In the genomic region with DNA sequence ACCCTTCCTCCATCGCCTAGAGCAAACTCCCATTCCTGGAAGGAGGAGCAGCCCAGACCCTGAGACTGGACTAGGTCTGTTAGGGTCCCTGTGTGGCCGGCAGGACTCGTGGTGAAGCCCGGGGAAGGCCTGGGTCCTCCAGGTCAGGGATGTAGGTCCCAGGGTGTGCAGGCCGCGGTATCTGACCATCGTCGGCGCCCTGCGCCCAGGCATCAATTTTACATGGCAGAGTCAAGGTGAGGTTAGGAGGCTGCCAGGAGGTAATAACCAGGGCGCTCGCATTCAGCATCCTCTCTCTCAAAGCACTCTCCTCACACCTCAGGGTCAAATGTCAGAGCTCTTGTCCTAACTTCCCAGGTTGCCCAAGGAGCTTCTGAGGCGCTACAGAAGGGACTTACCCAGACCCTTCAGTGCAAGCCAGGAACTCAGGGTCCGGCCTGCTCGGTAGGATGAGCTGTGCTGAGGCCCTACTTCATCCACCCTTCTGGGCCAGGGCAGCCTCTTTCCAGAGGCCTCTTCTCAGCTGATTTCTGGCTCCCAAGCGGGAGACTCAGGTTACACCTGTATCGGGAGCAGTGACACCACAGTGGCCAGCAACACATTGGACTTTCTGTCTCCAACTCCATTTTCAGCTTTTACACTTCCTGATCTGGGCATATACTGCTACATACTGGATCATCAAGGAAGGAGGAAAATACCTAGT, we compare ENCODE assay signal across 8 cellular contexts. TPM values are rescaled to one million over a fixed set of nuclear protein-coding genes. Genes with fewer than 3 reads are reported as not detected.
DNase-seq lines count a peak whose midpoint lies in the region; ATAC-seq and TF ChIP-seq lines count a peak whose summit lies in the region.

No MANE protein-coding gene starts in this region.

- H3K27me3 ChIP-seq in suprapubic skin = no peaks in the 10 kb centered on the region

- H3K4me1 ChIP-seq in suprapubic skin = peaks cover 50% of the 10 kb centered on the region

- TF ChIP-seq POLR2A in suprapubic skin (IDR thresholded peaks at IDR 0.05) = no peak

- no peak for TF ChIP-seq CTCF in suprapubic skin (IDR thresholded peaks at IDR 0.05)

- no peaks in the 10 kb centered on the region for H3K36me3 ChIP-seq in suprapubic skin

- intact Hi-C loops in activated CD4-positive, alpha-beta T cell treated with anti-CD3 and anti-CD28 coated beads, Interleukin-2, amount 10 ng/mL, durations not matched to agents 24 days and 14 days (cut with micrococcal nuclease) = loop anchor here (2.0 kb wide), 1 partner anchor 28 kb away; no protein-coding TSS in a partner anchor

- peak overlapping the region; percentile 99 for H3K4me3 Mint-ChIP-seq in activated CD4-positive, alpha-beta T cell treated with anti-CD3 and anti-CD28 coated beads, Interleukin-2, amount 10 ng/mL, durations not matched to agents 24 days and 14 days
- H3K4me3 Mint-ChIP-seq in activated T-helper 17 cell treated with anti-CD3 and anti-CD28 coated beads, Interleukin-2, amount 50 U/mL, for 72 hours = peak overlapping the region; percentile 85

- TF ChIP-seq EP300 in suprapubic skin (IDR thresholded peaks at IDR 0.05) = no peak

- no peak for ATAC-seq in activated T-helper 17 cell treated with anti-CD3 and anti-CD28 coated beads, Interleukin-2, amount 50 U/mL, for 72 hours (replicated peaks)

- peaks cover 42% of the 10 kb centered on the region for H3K4me1 Mint-ChIP-seq in activated CD4-positive, alpha-beta T cell treated with anti-CD3 and anti-CD28 coated beads, Interleukin-2, amount 10 ng/mL, durations not matched to agents 24 days and 14 days
- H3K4me1 Mint-ChIP-seq in activated T-helper 17 cell treated with anti-CD3 and anti-CD28 coated beads, Interleukin-2, amount 50 U/mL, for 72 hours = peaks cover 12% of the 10 kb centered on the region

- H3K9me3 ChIP-seq in iPS-18c (ENCODE audit: control insufficient read depth, insufficient read depth, low read length) = no peaks in the 10 kb centered on the region
- no peaks in the 10 kb centered on the region for H3K9me3 ChIP-seq in suprapubic skin

- no peaks in the 10 kb centered on the region for H3K36me3 Mint-ChIP-seq in activated CD4-positive, alpha-beta T cell treated with anti-CD3 and anti-CD28 coated beads, Interleukin-2, amount 10 ng/mL, durations not matched to agents 24 days and 14 days (ENCODE audit: low read depth)
- no peaks in the 10 kb centered on the region for H3K36me3 Mint-ChIP-seq in activated T-helper 17 cell treated with anti-CD3 and anti-CD28 coated beads, Interleukin-2, amount 50 U/mL, for 72 hours (ENCODE audit: low read depth)

- peak overlapping the region; percentile 92 for H3K27ac ChIP-seq in suprapubic skin

- 50% methylated on average over 16 of the region's 17 CpGs for WGBS in suprapubic skin

- no peak for DNase-seq in activated CD4-positive, alpha-beta T cell treated with anti-CD3 and anti-CD28 coated beads, Interleukin-2, amount 10 ng/mL, durations not matched to agents 24 days and 14 days
- no peak for DNase-seq in activated CD4-positive, alpha-beta T cell treated with anti-CD3 and anti-CD28 coated beads for 4 hours
- DNase-seq in suprapubic skin (ENCODE audit: low spot score in 2 of 2) (no peak), inferior parietal cortex (ENCODE audit: extremely low spot score) (no peak), RKO (ENCODE audit: low spot score) (no peak), SHP77 (lab: John Stamatoyannopoulos, UW) (no peak)

- peak overlapping the region; percentile 99 for H3K27ac Mint-ChIP-seq in activated CD4-positive, alpha-beta T cell treated with anti-CD3 and anti-CD28 coated beads, Interleukin-2, amount 10 ng/mL, durations not matched to agents 24 days and 14 days
- H3K27ac Mint-ChIP-seq in activated T-helper 17 cell treated with anti-CD3 and anti-CD28 coated beads, Interleukin-2, amount 50 U/mL, for 72 hours = peak overlapping the region; percentile 95

- H3K27me3 Mint-ChIP-seq in activated CD4-positive, alpha-beta T cell treated with anti-CD3 and anti-CD28 coated beads, Interleukin-2, amount 10 ng/mL, durations not matched to agents 24 days and 14 days = no peaks in the 10 kb centered on the region
- no peaks in the 10 kb centered on the region for H3K27me3 Mint-ChIP-seq in activated T-helper 17 cell treated with anti-CD3 and anti-CD28 coated beads, Interleukin-2, amount 50 U/mL, for 72 hours

- H3K4me3 ChIP-seq in iPS-18c (ENCODE audit: insufficient read depth, low read depth, low read length) (peak overlapping the region; percentile 90), suprapubic skin (peak overlapping the region; percentile 83)

- H3K9me3 Mint-ChIP-seq in activated CD4-positive, alpha-beta T cell treated with anti-CD3 and anti-CD28 coated beads, Interleukin-2, amount 10 ng/mL, durations not matched to agents 24 days and 14 days = no peaks in the 10 kb centered on the region
- no peaks in the 10 kb centered on the region for H3K9me3 Mint-ChIP-seq in activated T-helper 17 cell treated with anti-CD3 and anti-CD28 coated beads, Interleukin-2, amount 50 U/mL, for 72 hours

RNA-seq across cellular contexts. Expression of a gene that starts 0.6 kb away (rescaled TPM):
- 0.69 and 0.96 TPM in 2 replicates for total RNA-seq in activated CD4-positive, alpha-beta T cell treated with anti-CD3 and anti-CD28 coated beads, Interleukin-2, amount 10 ng/mL, durations not matched to agents 24 days and 14 days
- total RNA-seq in activated T-helper 17 cell treated with anti-CD3 and anti-CD28 coated beads, Interleukin-2, amount 50 U/mL, for 72 hours = 1 to 10 TPM in 1 of 2 donors, under 1 TPM in 1; 0.66 to 1.3 TPM
- total RNA-seq in suprapubic skin = not detected

RNA-seq across cellular contexts. Expression of a gene that starts 9.0 kb away (rescaled TPM):
- total RNA-seq in activated CD4-positive, alpha-beta T cell treated with anti-CD3 and anti-CD28 coated beads, Interleukin-2, amount 10 ng/mL, durations not matched to agents 24 days and 14 days = 51.6 and 63.6 TPM in 2 replicates
- 10 to 100 TPM; 27.8 to 46.2 TPM for total RNA-seq in activated T-helper 17 cell treated with anti-CD3 and anti-CD28 coated beads, Interleukin-2, amount 50 U/mL, for 72 hours
- total RNA-seq in suprapubic skin = 100 to 1,000 TPM; 139 to 212 (median 172) TPM
